1 cellular context compared by ENCODE assay signal in the genomic region with DNA sequence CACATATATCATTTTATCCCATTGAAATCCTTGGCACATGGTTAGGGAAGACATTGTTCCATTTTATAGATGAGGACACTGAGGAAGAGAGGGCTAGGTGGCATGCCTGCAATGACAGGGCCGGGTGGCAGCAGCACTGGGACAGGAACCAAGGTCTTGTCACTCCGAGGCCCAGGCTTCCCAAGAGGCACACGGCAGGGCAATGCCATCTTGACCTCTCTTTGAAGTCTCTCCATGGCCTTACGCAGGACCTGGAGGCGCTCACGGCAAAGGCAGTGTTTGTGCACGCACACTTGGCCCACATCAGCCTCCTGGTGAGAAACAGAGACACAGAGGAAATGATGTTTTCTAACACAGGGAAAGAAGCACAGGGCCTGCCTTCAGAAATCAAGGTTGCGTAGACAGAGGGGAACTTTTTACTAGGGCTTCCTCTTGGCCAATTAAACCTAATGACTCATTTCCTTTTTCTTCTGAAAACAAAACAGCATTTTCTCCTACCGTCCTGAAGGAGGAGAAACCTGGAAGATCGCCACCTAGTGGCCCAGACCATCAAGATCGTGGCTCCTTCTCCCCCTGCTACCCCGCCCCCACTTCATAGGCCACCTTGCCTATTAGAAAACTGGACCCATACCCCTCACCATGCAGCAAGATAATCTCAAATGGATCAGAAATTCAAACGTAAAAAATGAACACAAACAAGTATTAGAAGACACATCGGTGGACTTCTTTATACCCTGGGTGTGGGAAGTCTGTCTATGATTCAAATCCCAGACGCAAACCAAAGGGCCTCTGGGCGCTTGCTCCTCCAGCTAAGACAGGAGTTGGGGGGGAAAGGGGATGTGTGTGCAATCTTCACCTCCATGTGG.
TF ChIP-seq lines count a peak whose summit lies in the region.

No MANE protein-coding gene starts in this region.

TF ChIP-seq in K562, 482 proteins besides CTCF, POLR2A, EP300 and RAD21 (continued from another document and continues in another):
- no peak for TF ChIP-seq PHF21A (IDR thresholded peaks at IDR 0.05; ENCODE audit: borderline replicate concordance, low read depth)
- TF ChIP-seq, protein P1, sequence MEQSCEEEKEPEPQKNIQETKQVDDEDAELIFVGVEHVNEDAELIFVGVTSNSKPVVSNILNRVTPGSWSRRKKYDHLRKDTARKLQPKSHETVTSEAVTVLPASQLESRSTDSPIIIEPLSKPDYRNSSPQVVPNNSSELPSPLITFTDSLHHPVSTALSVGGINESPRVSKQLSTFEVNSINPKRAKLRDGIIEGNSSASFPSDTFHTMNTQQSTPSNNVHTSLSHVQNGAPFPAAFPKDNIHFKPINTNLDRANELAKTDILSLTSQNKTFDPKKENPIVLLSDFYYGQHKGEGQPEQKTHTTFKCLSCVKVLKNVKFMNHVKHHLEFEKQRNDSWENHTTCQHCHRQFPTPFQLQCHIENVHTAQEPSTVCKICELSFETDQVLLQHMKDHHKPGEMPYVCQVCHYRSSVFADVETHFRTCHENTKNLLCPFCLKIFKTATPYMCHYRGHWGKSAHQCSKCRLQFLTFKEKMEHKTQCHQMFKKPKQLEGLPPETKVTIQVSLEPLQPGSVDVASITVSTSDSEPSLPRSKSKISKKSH (CRISPR knock-in tag; IDR thresholded peaks at IDR 0.05) = no peak
- TF ChIP-seq TSC22D4 (tag; IDR thresholded peaks at IDR 0.05) = no peak
- no peak for TF ChIP-seq ZNF785 (CRISPR knock-in tag; IDR thresholded peaks at IDR 0.05)
- TF ChIP-seq CBX5 (IDR thresholded peaks at IDR 0.05; ENCODE audit: borderline replicate concordance, low read depth) = no peak
- no peak for TF ChIP-seq PTBP1 (IDR thresholded peaks at IDR 0.05; ENCODE audit: low read depth, low read length)
- no peak for TF ChIP-seq ZNF668 (CRISPR knock-in tag; IDR thresholded peaks at IDR 0.05)
- no peak for TF ChIP-seq ZNF165 (CRISPR knock-in tag; IDR thresholded peaks at IDR 0.05; ENCODE audit: borderline replicate concordance)
- TF ChIP-seq STAT5A (IDR thresholded peaks at IDR 0.05; ENCODE audit: borderline replicate concordance, low read length) = no peak; the same call in 1 of the 2 replicates
- no peak for TF ChIP-seq CHD1 (IDR thresholded peaks at IDR 0.05; ENCODE audit: low read length)
- peak; percentile 73 for TF ChIP-seq ATF7 (IDR thresholded peaks at IDR 0.05)
- TF ChIP-seq, protein P2, sequence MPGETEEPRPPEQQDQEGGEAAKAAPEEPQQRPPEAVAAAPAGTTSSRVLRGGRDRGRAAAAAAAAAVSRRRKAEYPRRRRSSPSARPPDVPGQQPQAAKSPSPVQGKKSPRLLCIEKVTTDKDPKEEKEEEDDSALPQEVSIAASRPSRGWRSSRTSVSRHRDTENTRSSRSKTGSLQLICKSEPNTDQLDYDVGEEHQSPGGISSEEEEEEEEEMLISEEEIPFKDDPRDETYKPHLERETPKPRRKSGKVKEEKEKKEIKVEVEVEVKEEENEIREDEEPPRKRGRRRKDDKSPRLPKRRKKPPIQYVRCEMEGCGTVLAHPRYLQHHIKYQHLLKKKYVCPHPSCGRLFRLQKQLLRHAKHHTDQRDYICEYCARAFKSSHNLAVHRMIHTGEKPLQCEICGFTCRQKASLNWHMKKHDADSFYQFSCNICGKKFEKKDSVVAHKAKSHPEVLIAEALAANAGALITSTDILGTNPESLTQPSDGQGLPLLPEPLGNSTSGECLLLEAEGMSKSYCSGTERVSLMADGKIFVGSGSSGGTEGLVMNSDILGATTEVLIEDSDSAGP (CRISPR knock-in tag; IDR thresholded peaks at IDR 0.05) = 0 out of 2 replicates have a peak, but pooled peaks have one; percentile 17
- no peak for TF ChIP-seq COPS2 (conservative IDR thresholded peaks at IDR 0.05)
- peak; percentile 29 to 51; a peak in 2 of 4 replicates for TF ChIP-seq KDM1A (IDR thresholded peaks at IDR 0.05)
- TF ChIP-seq MAFF (IDR thresholded peaks at IDR 0.05; ENCODE audit: low read length) = no peak
- TF ChIP-seq, protein P3, sequence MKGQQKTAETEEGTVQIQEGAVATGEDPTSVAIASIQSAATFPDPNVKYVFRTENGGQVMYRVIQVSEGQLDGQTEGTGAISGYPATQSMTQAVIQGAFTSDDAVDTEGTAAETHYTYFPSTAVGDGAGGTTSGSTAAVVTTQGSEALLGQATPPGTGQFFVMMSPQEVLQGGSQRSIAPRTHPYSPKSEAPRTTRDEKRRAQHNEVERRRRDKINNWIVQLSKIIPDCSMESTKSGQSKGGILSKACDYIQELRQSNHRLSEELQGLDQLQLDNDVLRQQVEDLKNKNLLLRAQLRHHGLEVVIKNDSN (CRISPR knock-in tag; IDR thresholded peaks at IDR 0.05) = no peak
- TF ChIP-seq TAF7 (tag; IDR thresholded peaks at IDR 0.05) = no peak
- no peak for TF ChIP-seq HMG20B (CRISPR knock-in tag; IDR thresholded peaks at IDR 0.05)
- no peak for TF ChIP-seq TARDBP (IDR thresholded peaks at IDR 0.05)
- no peak for TF ChIP-seq SRSF1 (IDR thresholded peaks at IDR 0.05; ENCODE audit: low read depth, low read length)
- TF ChIP-seq BRD9 (IDR thresholded peaks at IDR 0.05; ENCODE audit: low read depth, partially characterized antibody) = peak; percentile 15
- no peak for TF ChIP-seq FOXJ2 (tag; IDR thresholded peaks at IDR 0.05)
- TF ChIP-seq GTF2E2 (tag; IDR thresholded peaks at IDR 0.05) = no peak
- no peak for TF ChIP-seq LEF1 (IDR thresholded peaks at IDR 0.05)
- TF ChIP-seq ZC3H8 (IDR thresholded peaks at IDR 0.05) = no peak
- no peak for TF ChIP-seq GABPB2 (CRISPR knock-in tag; conservative IDR thresholded peaks at IDR 0.05)
- TF ChIP-seq, protein P4, sequence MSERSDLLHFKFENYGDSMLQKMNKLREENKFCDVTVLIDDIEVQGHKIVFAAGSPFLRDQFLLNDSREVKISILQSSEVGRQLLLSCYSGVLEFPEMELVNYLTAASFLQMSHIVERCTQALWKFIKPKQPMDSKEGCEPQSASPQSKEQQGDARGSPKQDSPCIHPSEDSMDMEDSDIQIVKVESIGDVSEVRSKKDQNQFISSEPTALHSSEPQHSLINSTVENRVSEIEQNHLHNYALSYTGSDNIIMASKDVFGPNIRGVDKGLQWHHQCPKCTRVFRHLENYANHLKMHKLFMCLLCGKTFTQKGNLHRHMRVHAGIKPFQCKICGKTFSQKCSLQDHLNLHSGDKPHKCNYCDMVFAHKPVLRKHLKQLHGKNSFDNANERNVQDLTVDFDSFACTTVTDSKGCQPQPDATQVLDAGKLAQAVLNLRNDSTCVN (CRISPR knock-in tag; IDR thresholded peaks at IDR 0.05) = no peak
- TF ChIP-seq, protein P5, sequence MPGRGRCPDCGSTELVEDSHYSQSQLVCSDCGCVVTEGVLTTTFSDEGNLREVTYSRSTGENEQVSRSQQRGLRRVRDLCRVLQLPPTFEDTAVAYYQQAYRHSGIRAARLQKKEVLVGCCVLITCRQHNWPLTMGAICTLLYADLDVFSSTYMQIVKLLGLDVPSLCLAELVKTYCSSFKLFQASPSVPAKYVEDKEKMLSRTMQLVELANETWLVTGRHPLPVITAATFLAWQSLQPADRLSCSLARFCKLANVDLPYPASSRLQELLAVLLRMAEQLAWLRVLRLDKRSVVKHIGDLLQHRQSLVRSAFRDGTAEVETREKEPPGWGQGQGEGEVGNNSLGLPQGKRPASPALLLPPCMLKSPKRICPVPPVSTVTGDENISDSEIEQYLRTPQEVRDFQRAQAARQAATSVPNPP (IDR thresholded peaks at IDR 0.05; ENCODE audit: borderline replicate concordance, insufficient read depth, insufficient read length) = no peak
- no peak for TF ChIP-seq HOXB6 (CRISPR knock-in tag; IDR thresholded peaks at IDR 0.05; ENCODE audit: borderline replicate concordance)
- no peak for TF ChIP-seq RBM15 (IDR thresholded peaks at IDR 0.05; ENCODE audit: insufficient read depth, low read length)
- TF ChIP-seq, protein P6, sequence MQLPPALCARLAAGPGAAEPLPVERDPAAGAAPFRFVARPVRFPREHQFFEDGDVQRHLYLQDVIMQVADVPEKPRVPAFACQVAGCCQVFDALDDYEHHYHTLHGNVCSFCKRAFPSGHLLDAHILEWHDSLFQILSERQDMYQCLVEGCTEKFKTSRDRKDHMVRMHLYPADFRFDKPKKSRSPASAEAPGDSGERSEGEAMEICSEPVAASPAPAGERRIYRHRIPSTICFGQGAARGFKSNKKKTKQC (CRISPR knock-in tag; IDR thresholded peaks at IDR 0.05) = no peak
- TF ChIP-seq, protein P7, sequence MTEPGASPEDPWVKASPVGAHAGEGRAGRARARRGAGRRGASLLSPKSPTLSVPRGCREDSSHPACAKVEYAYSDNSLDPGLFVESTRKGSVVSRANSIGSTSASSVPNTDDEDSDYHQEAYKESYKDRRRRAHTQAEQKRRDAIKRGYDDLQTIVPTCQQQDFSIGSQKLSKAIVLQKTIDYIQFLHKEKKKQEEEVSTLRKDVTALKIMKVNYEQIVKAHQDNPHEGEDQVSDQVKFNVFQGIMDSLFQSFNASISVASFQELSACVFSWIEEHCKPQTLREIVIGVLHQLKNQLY (CRISPR knock-in tag; conservative IDR thresholded peaks at IDR 0.05) = no peak
- no peak; the same call in 1 of the 2 replicates for TF ChIP-seq ADNP (tag; IDR thresholded peaks at IDR 0.05)
- peak; percentile 60; the same call in 1 of the 2 replicates for TF ChIP-seq ZNF589 (CRISPR knock-in tag; IDR thresholded peaks at IDR 0.05; ENCODE audit: low read depth)
- TF ChIP-seq ZNF324 (CRISPR knock-in tag; IDR thresholded peaks at IDR 0.05) = no peak
- TF ChIP-seq ZNF224 (CRISPR knock-in tag; IDR thresholded peaks at IDR 0.05) = no peak
- TF ChIP-seq POU5F1 (IDR thresholded peaks at IDR 0.05; ENCODE audit: borderline replicate concordance, low read depth, low read length, partially characterized antibody) = no peak
- no peak for TF ChIP-seq DDX20 (tag; IDR thresholded peaks at IDR 0.05; ENCODE audit: low read depth)
- TF ChIP-seq ZBTB8A (IDR thresholded peaks at IDR 0.05; ENCODE audit: partially characterized antibody) = no peak
- TF ChIP-seq, protein P8, sequence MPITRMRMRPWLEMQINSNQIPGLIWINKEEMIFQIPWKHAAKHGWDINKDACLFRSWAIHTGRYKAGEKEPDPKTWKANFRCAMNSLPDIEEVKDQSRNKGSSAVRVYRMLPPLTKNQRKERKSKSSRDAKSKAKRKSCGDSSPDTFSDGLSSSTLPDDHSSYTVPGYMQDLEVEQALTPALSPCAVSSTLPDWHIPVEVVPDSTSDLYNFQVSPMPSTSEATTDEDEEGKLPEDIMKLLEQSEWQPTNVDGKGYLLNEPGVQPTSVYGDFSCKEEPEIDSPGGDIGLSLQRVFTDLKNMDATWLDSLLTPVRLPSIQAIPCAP (CRISPR knock-in tag; IDR thresholded peaks at IDR 0.05; ENCODE audit: borderline replicate concordance) = no peak
- no peak for TF ChIP-seq ZNF3 (CRISPR knock-in tag; IDR thresholded peaks at IDR 0.05)
- no peak for TF ChIP-seq HEY1 (CRISPR knock-in tag; IDR thresholded peaks at IDR 0.05; ENCODE audit: borderline replicate concordance)
- TF ChIP-seq MIER1 (IDR thresholded peaks at IDR 0.05; ENCODE audit: low read depth) = no peak
- no peak for TF ChIP-seq TAF15 (IDR thresholded peaks at IDR 0.05; ENCODE audit: low read depth, low read length)
- no peak for TF ChIP-seq BCL6 (CRISPR knock-in tag; IDR thresholded peaks at IDR 0.05)
- TF ChIP-seq, protein P9, sequence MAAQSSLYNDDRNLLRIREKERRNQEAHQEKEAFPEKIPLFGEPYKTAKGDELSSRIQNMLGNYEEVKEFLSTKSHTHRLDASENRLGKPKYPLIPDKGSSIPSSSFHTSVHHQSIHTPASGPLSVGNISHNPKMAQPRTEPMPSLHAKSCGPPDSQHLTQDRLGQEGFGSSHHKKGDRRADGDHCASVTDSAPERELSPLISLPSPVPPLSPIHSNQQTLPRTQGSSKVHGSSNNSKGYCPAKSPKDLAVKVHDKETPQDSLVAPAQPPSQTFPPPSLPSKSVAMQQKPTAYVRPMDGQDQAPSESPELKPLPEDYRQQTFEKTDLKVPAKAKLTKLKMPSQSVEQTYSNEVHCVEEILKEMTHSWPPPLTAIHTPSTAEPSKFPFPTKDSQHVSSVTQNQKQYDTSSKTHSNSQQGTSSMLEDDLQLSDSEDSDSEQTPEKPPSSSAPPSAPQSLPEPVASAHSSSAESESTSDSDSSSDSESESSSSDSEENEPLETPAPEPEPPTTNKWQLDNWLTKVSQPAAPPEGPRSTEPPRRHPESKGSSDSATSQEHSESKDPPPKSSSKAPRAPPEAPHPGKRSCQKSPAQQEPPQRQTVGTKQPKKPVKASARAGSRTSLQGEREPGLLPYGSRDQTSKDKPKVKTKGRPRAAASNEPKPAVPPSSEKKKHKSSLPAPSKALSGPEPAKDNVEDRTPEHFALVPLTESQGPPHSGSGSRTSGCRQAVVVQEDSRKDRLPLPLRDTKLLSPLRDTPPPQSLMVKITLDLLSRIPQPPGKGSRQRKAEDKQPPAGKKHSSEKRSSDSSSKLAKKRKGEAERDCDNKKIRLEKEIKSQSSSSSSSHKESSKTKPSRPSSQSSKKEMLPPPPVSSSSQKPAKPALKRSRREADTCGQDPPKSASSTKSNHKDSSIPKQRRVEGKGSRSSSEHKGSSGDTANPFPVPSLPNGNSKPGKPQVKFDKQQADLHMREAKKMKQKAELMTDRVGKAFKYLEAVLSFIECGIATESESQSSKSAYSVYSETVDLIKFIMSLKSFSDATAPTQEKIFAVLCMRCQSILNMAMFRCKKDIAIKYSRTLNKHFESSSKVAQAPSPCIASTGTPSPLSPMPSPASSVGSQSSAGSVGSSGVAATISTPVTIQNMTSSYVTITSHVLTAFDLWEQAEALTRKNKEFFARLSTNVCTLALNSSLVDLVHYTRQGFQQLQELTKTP (IDR thresholded peaks at IDR 0.05; ENCODE audit: low read depth in 1 of 2, partially characterized antibody in 2 of 2) = no peak
- peak; percentile 83; the same call in 1 of the 2 replicates for TF ChIP-seq SPI1 (IDR thresholded peaks at IDR 0.05; ENCODE audit: borderline replicate concordance, low read depth, low read length)
- 0 out of 2 replicates have a peak, but pooled peaks have one; percentile 9 for TF ChIP-seq RAD51 (IDR thresholded peaks at IDR 0.05; ENCODE audit: borderline replicate concordance, low read depth)
- TF ChIP-seq ZNF197 (CRISPR knock-in tag; IDR thresholded peaks at IDR 0.05; ENCODE audit: low read depth) = 0 out of 2 replicates have a peak, but pooled peaks have one; percentile 28
- no peak for TF ChIP-seq ZNF57 (CRISPR knock-in tag; IDR thresholded peaks at IDR 0.05)
- TF ChIP-seq, protein P10, sequence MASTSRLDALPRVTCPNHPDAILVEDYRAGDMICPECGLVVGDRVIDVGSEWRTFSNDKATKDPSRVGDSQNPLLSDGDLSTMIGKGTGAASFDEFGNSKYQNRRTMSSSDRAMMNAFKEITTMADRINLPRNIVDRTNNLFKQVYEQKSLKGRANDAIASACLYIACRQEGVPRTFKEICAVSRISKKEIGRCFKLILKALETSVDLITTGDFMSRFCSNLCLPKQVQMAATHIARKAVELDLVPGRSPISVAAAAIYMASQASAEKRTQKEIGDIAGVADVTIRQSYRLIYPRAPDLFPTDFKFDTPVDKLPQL (IDR thresholded peaks at IDR 0.05; ENCODE audit: extremely low read depth, insufficient read length) = no peak
- no peak for TF ChIP-seq ZNF695 (CRISPR knock-in tag; IDR thresholded peaks at IDR 0.05)
- TF ChIP-seq GATA2 (CRISPR knock-in tag; IDR thresholded peaks at IDR 0.05) = no peak
- peak in 1 of 2 experiments; percentile 48; a peak in 2 of 4 replicates for TF ChIP-seq RCOR1 (IDR thresholded peaks at IDR 0.05; ENCODE audit: borderline replicate concordance in 1 of 2, low read depth in 2 of 2, low read length in 2 of 2)
- TF ChIP-seq KDM2B (CRISPR knock-in tag; IDR thresholded peaks at IDR 0.05) = no peak
- TF ChIP-seq GATAD2A (IDR thresholded peaks at IDR 0.05) = no peak
- no peak for TF ChIP-seq MEF2D (tag; conservative IDR thresholded peaks at IDR 0.05; ENCODE audit: low read depth)
- TF ChIP-seq, protein P11, sequence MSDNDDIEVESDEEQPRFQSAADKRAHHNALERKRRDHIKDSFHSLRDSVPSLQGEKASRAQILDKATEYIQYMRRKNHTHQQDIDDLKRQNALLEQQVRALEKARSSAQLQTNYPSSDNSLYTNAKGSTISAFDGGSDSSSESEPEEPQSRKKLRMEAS (CRISPR knock-in tag; IDR thresholded peaks at IDR 0.05) = peak; percentile 63
- peak; percentile 56 for TF ChIP-seq CREM (IDR thresholded peaks at IDR 0.05; ENCODE audit: low read depth)
